Comparison of ENCODE assay signal across 22 cellular contexts in the genomic region with DNA sequence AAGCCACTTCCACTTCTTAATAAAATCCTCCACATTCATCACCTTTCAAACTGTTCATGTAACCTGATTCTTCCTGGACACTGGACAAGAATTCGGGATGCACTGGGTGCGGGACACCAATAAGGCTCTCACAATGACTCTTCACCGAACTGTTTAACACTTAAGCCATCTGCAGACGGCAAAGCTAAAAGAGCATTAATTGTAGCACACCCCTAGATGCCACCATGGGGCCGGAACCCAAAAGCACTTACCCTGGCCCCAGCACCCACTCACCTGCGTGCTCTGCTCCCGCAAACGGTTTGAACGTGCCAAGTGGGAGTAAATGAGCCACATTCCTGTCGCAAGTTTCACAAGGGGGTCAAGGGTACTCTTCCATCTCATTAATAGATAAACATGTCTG.
DNase-seq lines count a peak whose midpoint lies in the region; ATAC-seq and TF ChIP-seq lines count a peak whose summit lies in the region.
"Had no signal": no experiment of that assay in that cellular context is flagged by ENCODE, and none has a peak within 500 bp of the region (broad histone marks: within the 10 kb centered on the region; RNA-seq: fewer than 3 reads in every experiment).

No MANE protein-coding gene starts in this region.

- H3K36me3 Mint-ChIP-seq in osteocyte (ENCODE audit: unreplicated experiment), result no peaks in the 10 kb centered on the region
- H3K36me3 Mint-ChIP-seq in endothelial cell (ENCODE audit: low read depth, unreplicated experiment), result no peaks in the 10 kb centered on the region
- H3K36me3 Mint-ChIP-seq: CD4-positive, alpha-beta memory T cell had no signal

- H3K27ac Mint-ChIP-seq in osteocyte (ENCODE audit: unreplicated experiment), result no peak overlapping the region
- H3K27ac Mint-ChIP-seq in endothelial cell (ENCODE audit: unreplicated experiment), result no peak overlapping the region
- H3K27ac Mint-ChIP-seq: CD4-positive, alpha-beta memory T cell; H9; HFFc6; T-helper 17 cell had no signal

- H3K27me3 Mint-ChIP-seq in osteocyte (ENCODE audit: unreplicated experiment) (no peaks in the 10 kb centered on the region), endothelial cell (ENCODE audit: unreplicated experiment) (no peaks in the 10 kb centered on the region)
- H3K27me3 Mint-ChIP-seq: CD4-positive, alpha-beta memory T cell; T-helper 17 cell had no signal

- peak; percentile 70 for DNase-seq in NCI-H146 (lab: John Stamatoyannopoulos, UW)
- no peak for DNase-seq in NCI-H146 treated with DMSO at 0.1 percent for 48 hours (lab: John Stamatoyannopoulos, UW; ENCODE audit: unreplicated experiment)
- DNase-seq in NCI-H2029 (lab: John Stamatoyannopoulos, UW), result peak; percentile 15
- peak; percentile 46 for DNase-seq in NCI-H69 (lab: John Stamatoyannopoulos, UW)
- DNase-seq in osteocyte (ENCODE audit: extremely low spot score, unreplicated experiment), result peak; percentile 51
- no peak for DNase-seq in endothelial cell (ENCODE audit: low spot score)
- DNase-seq in iPS-NIHi7 (ENCODE audit: extremely low spot score), result no peak
- DNase-seq: 8988T; Caco-2; CD4-positive, alpha-beta memory T cell; DMS 273 treated with DMSO at 0.1 percent for 48 hours; DMS79 treated with DMSO at 0.1 percent for 48 hours; H9; HFFc6; Karpas-422; NCI-H187; NCI-H446; NCI-H774; SHP77 treated with DMSO at 0.1 percent for 48 hours; SW 1271; T-helper 17 cell had no signal

- no peak for ATAC-seq in GM21529 (IDR thresholded peaks at IDR 0.05; ENCODE audit: unreplicated experiment)
- ATAC-seq: T-helper 17 cell had no signal

- H3K4me3 Mint-ChIP-seq in osteocyte (ENCODE audit: unreplicated experiment), result no peak overlapping the region
- H3K4me3 Mint-ChIP-seq in endothelial cell (ENCODE audit: unreplicated experiment), result no peak overlapping the region
- H3K4me3 Mint-ChIP-seq: CD4-positive, alpha-beta memory T cell; H9; HFFc6; T-helper 17 cell had no signal

- H3K4me1 Mint-ChIP-seq in osteocyte (ENCODE audit: unreplicated experiment), result no peaks in the 10 kb centered on the region
- H3K4me1 Mint-ChIP-seq in endothelial cell (ENCODE audit: unreplicated experiment), result no peaks in the 10 kb centered on the region
- H3K4me1 Mint-ChIP-seq: CD4-positive, alpha-beta memory T cell; H9; T-helper 17 cell had no signal

- TF ChIP-seq CTCF in osteocyte (IDR thresholded peaks at IDR 0.05), result no peak
- no peak for TF ChIP-seq CTCF in endothelial cell (IDR thresholded peaks at IDR 0.05; ENCODE audit: unreplicated experiment)

- H3K9me3 Mint-ChIP-seq in osteocyte (ENCODE audit: unreplicated experiment), result peaks cover 6% of the 10 kb centered on the region
- peaks cover 4% of the 10 kb centered on the region for H3K9me3 Mint-ChIP-seq in endothelial cell (ENCODE audit: unreplicated experiment)

Comparison
In these comparisons a context has a peak if more than half of its experiments do, and no peak if none do; other contexts are left out.
1. DNase-seq: peak in NCI-H146 (single experiment), NCI-H2029 (single experiment), NCI-H69 (single experiment) and osteocyte (single experiment); none in NCI-H146 treated with DMSO at 0.1 percent for 48 hours (single experiment), endothelial cell (single experiment) and iPS-NIHi7 (single experiment).